18 cellular contexts compared by ENCODE assay signal in genomic region chr7:87083865-87084519, GRCh38. TPM values are rescaled to one million over a fixed set of nuclear protein-coding genes. Genes with fewer than 3 reads are reported as not detected.
DNase-seq lines count a peak whose midpoint lies in the region; ATAC-seq lines count a peak whose summit lies in the region.
"Had no signal": no experiment of that assay in that cellular context is flagged by ENCODE, and none has a peak within 500 bp of the region (broad histone marks: within the 10 kb centered on the region; RNA-seq: fewer than 3 reads in every experiment).

No MANE protein-coding gene starts in this region.

- no peaks in the 10 kb centered on the region for H3K27me3 ChIP-seq in SJCRH30
- H3K27me3 ChIP-seq: heart right ventricle had no signal

- peak; percentile 2 for DNase-seq in EL
- DNase-seq in activated T-cell treated with anti-CD3 and anti-CD28 coated beads, Interleukin-2, amount 50 U/mL, for 48 hours, result peak; percentile 31 to 46
- DNase-seq in foreskin melanocyte, result peak; percentile 15
- DNase-seq in SJCRH30, result no peak
- no peak for DNase-seq in DMS153 treated with DMSO at 0.1 percent for 48 hours (lab: John Stamatoyannopoulos, UW; ENCODE audit: unreplicated experiment)
- DNase-seq: activated CD4-positive, CD25-positive, alpha-beta regulatory T cell; activated naive CD4-positive, alpha-beta T cell treated with anti-CD3 and anti-CD28 coated beads, Interleukin-2, amount 50 U/mL, for 16 hours; Calu3; HCEC 1CT; heart right ventricle; naive thymus-derived CD8-positive, alpha-beta T cell; NCI-H1694 treated with DMSO at 0.1 percent for 48 hours; NCI-H446; posterior cingulate gyrus; SHP77 had no signal

- no peak overlapping the region for H3K4me3 ChIP-seq in SJCRH30
- H3K4me3 ChIP-seq: GM12878, heart right ventricle had no signal

- peaks cover 6% of the 10 kb centered on the region; the same call in 1 of the 2 replicates for H3K9me3 ChIP-seq in SJCRH30 (replicated peaks)

- H3K36me3 ChIP-seq in SJCRH30, result no peaks in the 10 kb centered on the region; the same call in 1 of the 2 replicates
- H3K36me3 ChIP-seq: heart right ventricle had no signal

- peaks cover 19% of the 10 kb centered on the region for H3K4me1 ChIP-seq in SJCRH30
- H3K4me1 ChIP-seq: heart right ventricle had no signal

- no peak overlapping the region for H3K27ac ChIP-seq in SJCRH30
- H3K27ac ChIP-seq: heart right ventricle had no signal

- ATAC-seq in GM19351 (IDR thresholded peaks at IDR 0.05; ENCODE audit: unreplicated experiment) (peak; percentile 65), HG02885 (IDR thresholded peaks at IDR 0.05; ENCODE audit: poor library complexity, unreplicated experiment) (no peak)
- ATAC-seq: GM12878; heart right ventricle; naive thymus-derived CD8-positive, alpha-beta T cell had no signal

RNA-seq across cellular contexts. Expression of gene ELAPOR2, which starts 24.5 kb away (rescaled TPM):
- total RNA-seq in SJCRH30 (2014; rRNA removed; shearing (Covaris generic)), result 16.7 and 21.0 TPM in 2 replicates

Comparison
In these comparisons a context has a peak if more than half of its experiments do, and no peak if none do; other contexts are left out.
1. DNase-seq: peak in EL (single experiment), activated T-cell treated with anti-CD3 and anti-CD28 coated beads, Interleukin-2, amount 50 U/mL, for 48 hours (2 of 2) and foreskin melanocyte (single experiment); none in SJCRH30 (0 of 2) and DMS153 treated with DMSO at 0.1 percent for 48 hours (single experiment).